ENCODE assay signal across 11 cellular contexts in the genomic region with DNA sequence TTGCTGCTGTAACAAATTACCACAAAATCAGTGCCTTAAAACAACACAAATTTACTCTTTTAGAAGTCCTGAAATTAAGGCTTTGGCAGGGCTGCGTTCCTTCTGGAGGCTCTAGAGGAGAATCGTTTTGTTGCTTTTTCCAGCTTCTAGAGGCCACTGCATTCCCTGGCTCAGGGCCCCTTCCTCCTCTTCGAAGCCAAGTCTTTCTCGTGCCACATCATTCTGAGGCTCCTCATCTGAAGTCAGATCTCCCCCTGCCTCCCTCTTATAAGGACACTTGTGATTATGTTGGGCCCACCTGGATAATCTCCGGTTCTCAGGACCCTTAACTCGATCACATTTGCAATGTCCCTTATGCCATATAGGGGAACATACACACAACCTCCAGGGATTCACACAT. TPM values are rescaled to one million over a fixed set of nuclear protein-coding genes. Genes with fewer than 3 reads are reported as not detected.
A peak's percentile ranks its signal among the peaks of the same experiment; 100 is the strongest.
DNase-seq lines count a peak whose midpoint lies in the region; ATAC-seq and TF ChIP-seq lines count a peak whose summit lies in the region.
"Had no signal": no experiment of that assay in that cellular context is flagged by ENCODE, and none has a peak within 500 bp of the region (broad histone marks: within the 10 kb centered on the region; RNA-seq: fewer than 3 reads in every experiment).

No MANE protein-coding gene starts in this region.

- H2AK5ac ChIP-seq in IMR-90 (ENCODE audit: low read depth, low read length): no peak overlapping the region

- H3K9me1 ChIP-seq in IMR-90 (ENCODE audit: insufficient read depth, low read length): peaks cover 4% of the 10 kb centered on the region

- in situ Hi-C loops in IMR-90 (cut with MboI; ENCODE audit: low sequenced_read_pairs): no loop called here

- H3K36me3 ChIP-seq in ACC112 (ENCODE audit: insufficient read depth, low read length): no peaks in the 10 kb centered on the region
- no peaks in the 10 kb centered on the region for H3K36me3 ChIP-seq in IMR-90 (ENCODE audit: control insufficient read depth, insufficient read depth, low read length)
- no peaks in the 10 kb centered on the region for H3K36me3 ChIP-seq in parathyroid adenoma (ENCODE audit: control insufficient read depth, insufficient read depth, low read length)

- intact Hi-C loops in IMR-90 (cut with micrococcal nuclease): no loop called here

- H3K4me3 ChIP-seq in ACC112 (ENCODE audit: low read depth, low read length) (no peak overlapping the region), IMR-90 (ENCODE audit: insufficient read depth, low read depth, low read length) (no peak overlapping the region), coronary artery (no peak overlapping the region), parathyroid adenoma (ENCODE audit: low read depth, low read length) (no peak overlapping the region)

- 88% methylated on average over 3 of the region's 6 CpGs; no CpG with 5 or more reads in 1 of the 2 experiments for WGBS in IMR-90 (ENCODE audit: extremely low coverage in 2 of 2, insufficient read length in 1 of 2), 2 experiments

- H3K4me2 ChIP-seq in IMR-90 (ENCODE audit: low read depth, low read length): no peak overlapping the region
- H3K4me2 ChIP-seq in parathyroid adenoma (ENCODE audit: low read length): peak overlapping the region; percentile 36

- ATAC-seq in IMR-90 (ENCODE audit: low read depth) (no peak), HG03159 (IDR thresholded peaks at IDR 0.05; ENCODE audit: unreplicated experiment) (no peak), HG03378 (IDR thresholded peaks at IDR 0.05; ENCODE audit: unreplicated experiment) (no peak), HG03108 (IDR thresholded peaks at IDR 0.05; ENCODE audit: unreplicated experiment) (no peak)

- H3K4ac ChIP-seq in IMR-90 (ENCODE audit: low read depth, low read length): peak overlapping the region; percentile 54

- dilution Hi-C loops in IMR-90 (cut with HindIII; ENCODE audit: low sequenced_read_pairs, unreplicated experiment): no loop called here

- H3K79me1 ChIP-seq in IMR-90 (ENCODE audit: low read depth in 1 of 2, low read length in 2 of 2): peaks cover 6 to 54% of the 10 kb centered on the region in 2 experiments; a peak in 2 of 4 replicates

- TF ChIP-seq POLR2A in IMR-90 (IDR thresholded peaks at IDR 0.05; ENCODE audit: low read depth, low read length): no peak

- no peak overlapping the region for H3K18ac ChIP-seq in IMR-90 (ENCODE audit: low read depth, low read length)

- no peak overlapping the region for H3K56ac ChIP-seq in IMR-90 (ENCODE audit: extremely low read depth, insufficient read depth, low read length)

- H3K4me1 ChIP-seq in ACC112 (ENCODE audit: control insufficient read depth, insufficient read depth, low read length, unreplicated experiment): peaks cover 67% of the 10 kb centered on the region
- H3K4me1 ChIP-seq in IMR-90 (ENCODE audit: control insufficient read depth, insufficient read depth, low read length): peaks cover 15% of the 10 kb centered on the region
- peaks cover 48% of the 10 kb centered on the region for H3K4me1 ChIP-seq in parathyroid adenoma

- H3K14ac ChIP-seq in IMR-90 (replicated peaks; ENCODE audit: low read depth, low read length): no peak overlapping the region

- H3K9me3 ChIP-seq in IMR-90 (ENCODE audit: control insufficient read depth, insufficient read depth, low read length) (no peaks in the 10 kb centered on the region), parathyroid adenoma (ENCODE audit: control insufficient read depth, low read length) (no peaks in the 10 kb centered on the region)

- no peak for DNase-seq in IMR-90
- DNase-seq in coronary artery (ENCODE audit: low spot score): no peak
- no peak for DNase-seq in NCI-H2029 (lab: John Stamatoyannopoulos, UW)
- DNase-seq: mesendoderm, NCI-H1105 treated with DMSO at 0.1 percent for 48 hours, NCI-H526 treated with DMSO at 0.1 percent for 48 hours had no signal

- TF ChIP-seq RAD21 in IMR-90 (IDR thresholded peaks at IDR 0.05; ENCODE audit: low read length): no peak

- H3K27me3 ChIP-seq in ACC112 (ENCODE audit: insufficient read depth, low read length) (no peaks in the 10 kb centered on the region), IMR-90 (ENCODE audit: control insufficient read depth, insufficient read depth, low read length) (no peaks in the 10 kb centered on the region), parathyroid adenoma (ENCODE audit: control insufficient read depth, insufficient read depth, low read length) (no peaks in the 10 kb centered on the region)

- no peak for TF ChIP-seq CTCF in IMR-90 (conservative IDR thresholded peaks at IDR 0.05; ENCODE audit: low read depth, low read length)
- no peak for TF ChIP-seq CTCF in coronary artery (IDR thresholded peaks at IDR 0.05)
- no peak for TF ChIP-seq CTCF in parathyroid adenoma (IDR thresholded peaks at IDR 0.05)

- POLR2A ChIA-PET in IMR-90 (lab: Charles Lee; ENCODE audit: unreplicated experiment): no interaction called here

- H4K8ac ChIP-seq in IMR-90 (ENCODE audit: low read depth in 2 of 2, low read length in 2 of 2): no peak overlapping the region

- H4K5ac ChIP-seq in IMR-90 (ENCODE audit: low read depth, low read length): no peak overlapping the region; the same call in 1 of the 2 replicates

- peak overlapping the region; percentile 27 for H3K27ac ChIP-seq in ACC112 (ENCODE audit: low read depth, low read length)
- H3K27ac ChIP-seq in IMR-90 (ENCODE audit: insufficient read depth, low read length): no peak overlapping the region
- peak overlapping the region; percentile 24 to 68 for H3K27ac ChIP-seq in coronary artery
- H3K27ac ChIP-seq in parathyroid adenoma: peak overlapping the region; percentile 61

- H4K20me1 ChIP-seq in IMR-90 (ENCODE audit: insufficient read depth, low read length): no peaks in the 10 kb centered on the region

- peak overlapping the region; percentile 27; the same call in 1 of the 2 replicates for H2BK120ac ChIP-seq in IMR-90 (ENCODE audit: low read depth, low read length)

- H4K91ac ChIP-seq in IMR-90 (ENCODE audit: insufficient read depth, low read depth, low read length): no peak overlapping the region

- no peak overlapping the region for H2BK5ac ChIP-seq in IMR-90 (ENCODE audit: low read depth, low read length, poor library complexity, severe bottlenecking)

- peaks cover 48% of the 10 kb centered on the region for H3K79me2 ChIP-seq in ACC112 (ENCODE audit: control insufficient read depth, insufficient read depth, low read length, unreplicated experiment)
- H3K79me2 ChIP-seq in parathyroid adenoma: peaks cover 38% of the 10 kb centered on the region

- H3K9ac ChIP-seq in IMR-90 (ENCODE audit: low read depth, low read length): no peak overlapping the region
- no peak overlapping the region for H3K9ac ChIP-seq in parathyroid adenoma

- no peak overlapping the region for H2BK20ac ChIP-seq in IMR-90 (ENCODE audit: low read depth, low read length)

- BruUV-seq in IMR-90 (replicated peaks; lab: Mats Ljungman, UMichigan): no TSS peak

- CTCF ChIA-PET in IMR-90 (lab: Yijun Ruan, JAX): no interaction called here

- no peak overlapping the region for H2AFZ ChIP-seq in ACC112 (ENCODE audit: low read length, unreplicated experiment)
- H2AFZ ChIP-seq in IMR-90 (replicated peaks; ENCODE audit: low read length, poor library complexity): no peak overlapping the region
- H2AFZ ChIP-seq in parathyroid adenoma: no peak overlapping the region

- no peak overlapping the region; the same call in 2 of the 3 replicates for H2BK15ac ChIP-seq in IMR-90 (ENCODE audit: low read depth, low read length)

- H3K23ac ChIP-seq in IMR-90 (ENCODE audit: low read depth, low read length): no peak overlapping the region

- H2AK9ac ChIP-seq in IMR-90 (replicated peaks; ENCODE audit: low read depth, low read length, poor library complexity): no peak overlapping the region

TF ChIP-seq in IMR-90, 13 proteins besides CTCF, POLR2A, EP300 and RAD21:
- TF ChIP-seq MAFK (IDR thresholded peaks at IDR 0.05; ENCODE audit: low read depth, low read length) (no peak), CEBPB (IDR thresholded peaks at IDR 0.05; ENCODE audit: low read depth, low read length) (no peak), MAZ (IDR thresholded peaks at IDR 0.05; ENCODE audit: borderline replicate concordance, low read depth, low read length) (no peak), BHLHE40 (IDR thresholded peaks at IDR 0.05; ENCODE audit: low read depth, low read length) (no peak), NFE2L2 (IDR thresholded peaks at IDR 0.05; ENCODE audit: low read depth, low read length) (no peak), FOS (IDR thresholded peaks at IDR 0.05; ENCODE audit: low read depth, low read length) (no peak), SMC3 (IDR thresholded peaks at IDR 0.05; ENCODE audit: low read depth, low read length) (no peak), RCOR1 (IDR thresholded peaks at IDR 0.05; ENCODE audit: insufficient replicate concordance, low read length) (no peak), CHD1 (IDR thresholded peaks at IDR 0.05; ENCODE audit: low read depth, low read length) (no peak), MXI1 (IDR thresholded peaks at IDR 0.05; ENCODE audit: borderline replicate concordance, low read depth, low read length) (no peak)
- TF ChIP-seq, protein P1, sequence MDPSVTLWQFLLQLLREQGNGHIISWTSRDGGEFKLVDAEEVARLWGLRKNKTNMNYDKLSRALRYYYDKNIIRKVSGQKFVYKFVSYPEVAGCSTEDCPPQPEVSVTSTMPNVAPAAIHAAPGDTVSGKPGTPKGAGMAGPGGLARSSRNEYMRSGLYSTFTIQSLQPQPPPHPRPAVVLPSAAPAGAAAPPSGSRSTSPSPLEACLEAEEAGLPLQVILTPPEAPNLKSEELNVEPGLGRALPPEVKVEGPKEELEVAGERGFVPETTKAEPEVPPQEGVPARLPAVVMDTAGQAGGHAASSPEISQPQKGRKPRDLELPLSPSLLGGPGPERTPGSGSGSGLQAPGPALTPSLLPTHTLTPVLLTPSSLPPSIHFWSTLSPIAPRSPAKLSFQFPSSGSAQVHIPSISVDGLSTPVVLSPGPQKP (IDR thresholded peaks at IDR 0.05; ENCODE audit: borderline replicate concordance, low read depth, low read length): no peak
- TF ChIP-seq, protein P2, sequence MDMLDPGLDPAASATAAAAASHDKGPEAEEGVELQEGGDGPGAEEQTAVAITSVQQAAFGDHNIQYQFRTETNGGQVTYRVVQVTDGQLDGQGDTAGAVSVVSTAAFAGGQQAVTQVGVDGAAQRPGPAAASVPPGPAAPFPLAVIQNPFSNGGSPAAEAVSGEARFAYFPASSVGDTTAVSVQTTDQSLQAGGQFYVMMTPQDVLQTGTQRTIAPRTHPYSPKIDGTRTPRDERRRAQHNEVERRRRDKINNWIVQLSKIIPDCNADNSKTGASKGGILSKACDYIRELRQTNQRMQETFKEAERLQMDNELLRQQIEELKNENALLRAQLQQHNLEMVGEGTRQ (IDR thresholded peaks at IDR 0.05; ENCODE audit: low read depth, low read length): no peak
TF ChIP-seq in IMR-90: peak in this region for 0.

RNA-seq across cellular contexts. Expression of a gene that starts 48.0 kb away (rescaled TPM):
- 3.6 and 6.1 TPM in 2 replicates for total RNA-seq in IMR-90 (2012; rRNA removed)
- 6.0 and 7.1 TPM in 2 replicates for polyA plus RNA-seq in IMR-90 (2012; rRNA removed)
- 1.3 and 4.2 TPM in 2 replicates for polyA plus RNA-seq in IMR-90 (2012; cell fraction: cytosol; rRNA removed)
- 28.5 and 37.6 TPM in 2 replicates for polyA plus RNA-seq in IMR-90 (2012; cell fraction: nucleus; rRNA removed; ENCODE audit: low replicate concordance)
